In the genomic region with DNA sequence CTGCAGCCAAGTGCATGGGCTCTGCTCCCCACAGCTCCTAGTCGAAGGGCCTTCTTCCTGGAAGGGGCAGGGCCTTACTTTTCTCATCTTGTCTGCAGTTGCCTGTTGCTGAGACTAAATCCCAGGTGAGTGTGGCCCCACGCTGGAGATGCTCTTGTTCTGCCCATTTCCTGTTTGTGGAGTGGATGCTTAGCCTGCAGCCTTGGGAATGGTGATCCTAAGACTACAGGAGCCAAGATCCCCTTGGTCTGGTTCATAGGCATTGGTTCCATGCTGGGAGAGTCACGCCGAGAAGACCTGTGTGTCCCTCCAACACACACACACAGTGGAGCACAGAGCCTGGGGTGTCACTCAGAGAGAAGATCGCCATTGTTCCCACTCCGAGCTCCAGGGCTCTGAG, we compare ENCODE assay signal across 42 cellular contexts. TPM values are rescaled to one million over a fixed set of nuclear protein-coding genes. Genes with fewer than 3 reads are reported as not detected.
"Had no signal": no experiment of that assay in that cellular context is flagged by ENCODE, and none has a peak within 500 bp of the region (broad histone marks: within the 10 kb centered on the region; RNA-seq: fewer than 3 reads in every experiment).

No MANE protein-coding gene starts in this region.

- H3K4me1 Mint-ChIP-seq: activated B cell treated with CpG ODN at 0.5 μM for 24 hours had no signal

- H3K27ac Mint-ChIP-seq: activated B cell treated with CpG ODN at 0.5 μM for 24 hours; activated CD8-positive, alpha-beta T cell treated with anti-CD3 and anti-CD28 coated beads for 36 hours; activated naive CD8-positive, alpha-beta T cell treated with anti-CD3 and anti-CD28 coated beads for 36 hours had no signal

- H3K27me3 Mint-ChIP-seq: activated B cell treated with CpG ODN at 0.5 μM for 24 hours; activated CD8-positive, alpha-beta T cell treated with anti-CD3 and anti-CD28 coated beads for 36 hours; activated naive CD8-positive, alpha-beta T cell treated with anti-CD3 and anti-CD28 coated beads for 36 hours; activated T-helper 17 cell treated with anti-CD3 and anti-CD28 coated beads, Interleukin-2, amount 50 U/mL, for 72 hours had no signal

- DNase-seq: activated B cell treated with CpG ODN at 0.5 μM for 24 hours; activated CD4-positive, alpha-beta T cell treated with anti-CD3 and anti-CD28 coated beads for 4 hours; activated CD4-positive, alpha-beta T cell treated with anti-CD3 and anti-CD28 coated beads, Interleukin-2, amount 50 U/mL, for 4 hours; activated CD4-positive, CD25-positive, alpha-beta regulatory T cell treated with anti-CD3 and anti-CD28 coated beads, Interleukin-2, amount 50 U/mL, for 72 hours; activated CD8-positive, alpha-beta T cell treated with anti-CD3 and anti-CD28 coated beads for 36 hours; activated effector memory CD4-positive, alpha-beta T cell treated with anti-CD3 and anti-CD28 coated beads, Interleukin-2, amount 50 U/mL, for 16 hours; activated naive CD4-positive, alpha-beta T cell; activated naive CD4-positive, alpha-beta T cell treated with anti-CD3 and anti-CD28 coated beads, Interleukin-2, amount 50 U/mL, for 16 hours; activated naive CD8-positive, alpha-beta T cell treated with anti-CD3 and anti-CD28 coated beads for 36 hours; activated T-cell treated with anti-CD3 and anti-CD28 coated beads for 4 hours; activated T-cell treated with anti-CD3 and anti-CD28 coated beads, Interleukin-2, amount 50 U/mL, for 4 hours; amniotic stem cell; aorta; brain microvascular endothelial cell; central memory CD4-positive, alpha-beta T cell; NCI-H1092 treated with DMSO at 0.1 percent for 48 hours; NCI-H1417; NCI-H146; NCI-H187; NCI-H2029 treated with DMSO at 0.1 percent for 48 hours; NCI-H2107; NCI-H2171; NCI-H510A; NCI-H526; NCI-H748 treated with DMSO at 0.1 percent for 48 hours; NK-92 treated with Interleukin-12 subunit alpha and Interleukin-12 subunit beta, amount 100 ng/mL, for 24 hours; PC-3; Peyer's patch; RPMI8226; SIG-M5; T-helper 1 cell; T-helper 2 cell; T-helper 9 cell had no signal

- H3K4me3 Mint-ChIP-seq: activated B cell treated with CpG ODN at 0.5 μM for 24 hours; activated CD8-positive, alpha-beta T cell treated with anti-CD3 and anti-CD28 coated beads for 36 hours; activated naive CD8-positive, alpha-beta T cell treated with anti-CD3 and anti-CD28 coated beads for 36 hours; activated T-cell treated with anti-CD3 and anti-CD28 coated beads, Interleukin-2, amount 50 U/mL, for 4 hours had no signal

- H3K4me1 ChIP-seq: Peyer's patch had no signal

- H3K4me3 ChIP-seq: Peyer's patch had no signal

- H3K27ac ChIP-seq: brain microvascular endothelial cell, KMS-11, Peyer's patch, VCaP had no signal

- H3K36me3 ChIP-seq: brain microvascular endothelial cell, Peyer's patch had no signal

- H3K4me2 ChIP-seq: KMS-11 had no signal

- H3K9me3 ChIP-seq: Peyer's patch had no signal

- H3K9ac ChIP-seq: KMS-11 had no signal

- H3K27me3 ChIP-seq: brain microvascular endothelial cell, Peyer's patch had no signal

- ATAC-seq: activated CD8-positive, alpha-beta T cell treated with anti-CD3 and anti-CD28 coated beads for 36 hours; activated T-cell treated with anti-CD3 and anti-CD28 coated beads, Interleukin-2, amount 50 U/mL, for 4 hours; activated T-helper 17 cell treated with anti-CD3 and anti-CD28 coated beads, Interleukin-2, amount 50 U/mL, for 72 hours; PC-3; SK-N-SH treated with all-trans-retinoic acid at 6 μM for 48 hours had no signal

- H3K36me3 Mint-ChIP-seq: activated naive CD8-positive, alpha-beta T cell treated with anti-CD3 and anti-CD28 coated beads for 36 hours had no signal

- H3K9me3 Mint-ChIP-seq: activated B cell treated with CpG ODN at 0.5 μM for 24 hours; activated naive CD8-positive, alpha-beta T cell treated with anti-CD3 and anti-CD28 coated beads for 36 hours; activated T-cell treated with anti-CD3 and anti-CD28 coated beads, Interleukin-2, amount 50 U/mL, for 4 hours; activated T-helper 17 cell treated with anti-CD3 and anti-CD28 coated beads, Interleukin-2, amount 50 U/mL, for 72 hours had no signal

RNA-seq across cellular contexts. Expression of gene CFAP97D2, which starts 23.5 kb away (rescaled TPM):
- total RNA-seq: activated B cell treated with CpG ODN at 0.5 μM for 24 hours; activated CD8-positive, alpha-beta memory T cell treated with anti-CD3 and anti-CD28 coated beads for 36 hours; activated CD8-positive, alpha-beta T cell treated with anti-CD3 and anti-CD28 coated beads for 36 hours; activated naive CD8-positive, alpha-beta T cell treated with anti-CD3 and anti-CD28 coated beads for 36 hours; activated T-cell treated with anti-CD3 and anti-CD28 coated beads, Interleukin-2, amount 50 U/mL, for 4 hours; activated T-helper 17 cell treated with anti-CD3 and anti-CD28 coated beads, Interleukin-2, amount 50 U/mL, for 72 hours; aorta; cerebellum; LHCN-M2; M059J; PC-3; Peyer's patch; SK-MEL-5 had no signal
